ENCODE assay signal across 8 cellular contexts in genomic region chr6:7727150-7727950, GRCh38. TPM values are rescaled to one million over a fixed set of nuclear protein-coding genes. Genes with fewer than 3 reads are reported as not detected.
A peak's percentile ranks its signal among the peaks of the same experiment; 100 is the strongest.
DNase-seq lines count a peak whose midpoint lies in the region; ATAC-seq and FAIRE-seq lines count a peak whose summit lies in the region.

No MANE protein-coding gene starts in this region.

- DNase-seq in AG20443 (ENCODE audit: low spot score) (peak; percentile 38), frontal cortex (ENCODE audit: low spot score in 2 of 2) (peak; percentile 32 to 46), retina (peak; percentile 76), putamen (ENCODE audit: low spot score) (no peak), NCI-H1105 (lab: John Stamatoyannopoulos, UW) (no peak)
- DNase-seq in T-helper 2 cell treated with Interferon-gamma antibody and Interleukin-4, amounts not matched to agents 5 μg/mL and 100 μg/mL, for 36 hours (ENCODE audit: low spot score) = no peak

- no peaks in the 10 kb centered on the region for H3K36me3 Mint-ChIP-seq in T-helper 2 cell treated with Interferon-gamma antibody and Interleukin-4, amounts not matched to agents 5 μg/mL and 100 μg/mL, for 36 hours (ENCODE audit: low read depth)

- H3K27ac Mint-ChIP-seq in T-helper 2 cell treated with Interferon-gamma antibody and Interleukin-4, amounts not matched to agents 5 μg/mL and 100 μg/mL, for 36 hours = no peak overlapping the region

- peaks cover 77% of the 10 kb centered on the region for H3K27me3 Mint-ChIP-seq in T-helper 2 cell treated with Interferon-gamma antibody and Interleukin-4, amounts not matched to agents 5 μg/mL and 100 μg/mL, for 36 hours (ENCODE audit: low read depth)

- peaks cover 14% of the 10 kb centered on the region for H3K4me1 Mint-ChIP-seq in T-helper 2 cell treated with Interferon-gamma antibody and Interleukin-4, amounts not matched to agents 5 μg/mL and 100 μg/mL, for 36 hours (ENCODE audit: low read depth)

- no peaks in the 10 kb centered on the region for H3K9me3 Mint-ChIP-seq in T-helper 2 cell treated with Interferon-gamma antibody and Interleukin-4, amounts not matched to agents 5 μg/mL and 100 μg/mL, for 36 hours

- ATAC-seq in GM18907 (IDR thresholded peaks at IDR 0.05; ENCODE audit: unreplicated experiment) (peak; percentile 12), GM21381 (IDR thresholded peaks at IDR 0.05; ENCODE audit: unreplicated experiment) (no peak)

- H3K4me3 Mint-ChIP-seq in T-helper 2 cell treated with Interferon-gamma antibody and Interleukin-4, amounts not matched to agents 5 μg/mL and 100 μg/mL, for 36 hours = peak overlapping the region; percentile 67

- no peak for FAIRE-seq in frontal cortex (lab: Jason Lieb, UNC)

RNA-seq across cellular contexts. Expression of gene BMP6, which starts 1.5 kb away (rescaled TPM):
- total RNA-seq in frontal cortex = 4.9 TPM

Comparison
In these comparisons a context has a peak if more than half of its experiments do, and no peak if none do; other contexts are left out.
1. DNase-seq: peak in AG20443 (single experiment), frontal cortex (2 of 2) and retina (single experiment); none in T-helper 2 cell treated with Interferon-gamma antibody and Interleukin-4, amounts not matched to agents 5 μg/mL and 100 μg/mL, for 36 hours (single experiment), putamen (single experiment) and NCI-H1105 (single experiment).